ENCODE assay signal across 8 cellular contexts in the genomic region with DNA sequence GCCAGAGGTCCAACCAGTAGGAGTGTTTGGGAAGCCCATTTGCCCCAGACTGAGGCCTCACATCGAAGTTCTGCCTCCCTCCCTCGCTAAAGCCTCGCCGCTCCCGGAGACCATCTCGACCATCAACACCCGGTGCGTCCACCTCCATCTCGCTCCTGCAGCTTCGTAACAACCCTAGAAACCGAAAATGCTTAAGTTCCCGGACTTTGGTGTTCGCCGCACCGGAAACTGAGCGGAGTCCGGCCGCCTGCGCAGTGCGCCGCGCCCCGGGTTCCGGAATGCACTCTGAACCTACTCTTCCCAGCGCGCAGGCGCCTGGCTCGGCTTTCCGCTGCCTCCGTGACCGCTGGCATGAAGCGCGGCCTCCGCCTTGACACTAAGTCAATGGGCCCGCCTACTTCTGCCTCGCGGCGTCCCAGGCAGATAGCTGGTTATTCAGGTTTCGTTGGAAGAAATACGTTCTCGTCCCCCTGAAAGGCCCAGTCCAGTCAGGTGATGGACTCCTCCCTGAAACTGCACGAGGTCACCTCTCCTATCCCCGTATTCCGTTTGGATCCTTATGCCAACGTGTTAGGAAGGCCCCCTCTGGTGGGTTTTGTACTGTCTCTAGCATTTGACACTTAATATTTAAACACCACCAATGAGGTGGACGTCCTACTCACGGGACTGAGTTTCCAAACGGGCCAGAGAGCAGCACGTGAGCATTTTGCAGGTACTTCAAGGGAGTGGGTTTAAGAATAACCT. TPM values are rescaled to one million over a fixed set of nuclear protein-coding genes. Genes with fewer than 3 reads are reported as not detected.
DNase-seq lines count a peak whose midpoint lies in the region; ATAC-seq lines count a peak whose summit lies in the region.

No MANE protein-coding gene starts in this region.

- DNase-seq in activated gamma-delta T cell treated with Interleukin-2 at 50 U/mL for 16 hours: peak; percentile 87
- no peak for DNase-seq in activated gamma-delta T cell (lab: John Stamatoyannopoulos, UW)
- DNase-seq in T-helper 9 cell: peak; percentile 77
- DNase-seq in cerebellum (ENCODE audit: low spot score): peak; percentile 74
- DNase-seq in left kidney (ENCODE audit: low read depth, low spot score): peak; percentile 97
- DNase-seq in stimulated activated CD4-positive, alpha-beta T cell treated with anti-CD3 and anti-CD28 coated beads, Interleukin-2, amount 100 ng/mL, for 48 hours: peak; percentile 90 to 91
- no peak for DNase-seq in SW 1271 (lab: John Stamatoyannopoulos, UW)

- peak; percentile 95 for ATAC-seq in HG03139 (IDR thresholded peaks at IDR 0.05; ENCODE audit: unreplicated experiment)

RNA-seq across cellular contexts. Expression of a gene that starts 21.4 kb away (rescaled TPM):
- not detected for total RNA-seq in cerebellum

Comparison
In these comparisons a context has a peak if more than half of its experiments do, and no peak if none do; other contexts are left out.
1. DNase-seq: peak in activated gamma-delta T cell treated with Interleukin-2 at 50 U/mL for 16 hours (single experiment), T-helper 9 cell (single experiment), cerebellum (single experiment), left kidney (single experiment) and stimulated activated CD4-positive, alpha-beta T cell treated with anti-CD3 and anti-CD28 coated beads, Interleukin-2, amount 100 ng/mL, for 48 hours (2 of 2); none in activated gamma-delta T cell (single experiment) and SW 1271 (0 of 2).